In the genomic region with DNA sequence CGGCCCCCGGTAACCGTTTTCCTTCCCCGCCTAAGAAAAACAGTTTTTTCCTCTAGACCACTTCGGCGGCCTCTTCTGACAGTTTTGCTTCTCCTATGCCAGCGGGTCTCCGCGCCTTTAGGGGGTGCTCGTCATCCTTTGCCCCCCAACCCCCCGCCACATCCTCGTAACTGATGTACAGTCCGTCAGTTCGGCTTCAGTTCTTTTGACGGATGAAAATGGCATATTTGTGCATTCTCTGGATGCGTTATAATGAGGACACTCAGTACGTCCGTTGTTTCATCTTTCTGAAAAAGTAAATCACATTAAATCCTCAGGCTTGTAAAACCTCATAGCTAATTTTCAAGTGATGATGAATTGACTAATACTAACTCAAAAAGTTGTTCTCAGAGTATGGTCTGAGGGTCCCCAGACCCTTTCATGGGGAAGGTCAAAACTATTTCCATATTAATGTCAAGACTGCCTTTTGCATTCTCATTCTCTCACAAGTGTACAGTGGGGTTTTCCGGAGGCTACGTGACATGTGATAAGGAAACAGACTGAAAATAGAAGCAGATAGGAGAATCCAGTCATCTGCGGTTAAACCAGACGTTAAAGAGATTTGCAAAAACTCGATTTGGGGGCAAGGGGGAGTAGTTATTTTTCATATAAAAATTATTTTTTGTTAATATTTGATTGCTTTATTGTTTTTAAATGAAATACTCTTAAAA, we compare ENCODE assay signal across 8 cellular contexts. TPM values are rescaled to one million over a fixed set of nuclear protein-coding genes. Genes with fewer than 3 reads are reported as not detected.
DNase-seq lines count a peak whose midpoint lies in the region; ATAC-seq, FAIRE-seq and TF ChIP-seq lines count a peak whose summit lies in the region.

No MANE protein-coding gene starts in this region.

- H3K4me1 ChIP-seq in cardiac muscle cell (ENCODE audit: low read depth) (peaks cover 38% of the 10 kb centered on the region), rectal smooth muscle tissue (ENCODE audit: control insufficient read depth, insufficient read depth, low read length) (peaks cover 7% of the 10 kb centered on the region)

- H3K36me3 ChIP-seq in cardiac muscle cell, result no peaks in the 10 kb centered on the region
- H3K36me3 ChIP-seq in rectal smooth muscle tissue (ENCODE audit: control insufficient read depth, insufficient read depth, low read length), result no peaks in the 10 kb centered on the region

- H3K9ac ChIP-seq in rectal smooth muscle tissue (ENCODE audit: low read length), result peak overlapping the region; percentile 2

- ATAC-seq in HG02678 (IDR thresholded peaks at IDR 0.05; ENCODE audit: unreplicated experiment), result peak; percentile 23

- TF ChIP-seq CTCF in GM12865 (IDR thresholded peaks at IDR 0.05; ENCODE audit: insufficient read depth, low read depth, low read length, missing control alignments) (peak; percentile 32), cardiac muscle cell (IDR thresholded peaks at IDR 0.05; ENCODE audit: low read depth, low read length) (peak; percentile 34)

- no peaks in the 10 kb centered on the region for H3K27me3 ChIP-seq in cardiac muscle cell
- H3K27me3 ChIP-seq in rectal smooth muscle tissue (ENCODE audit: control insufficient read depth, insufficient read depth, low read length), result no peaks in the 10 kb centered on the region

- H3K27ac ChIP-seq in cardiac muscle cell (peak overlapping the region; percentile 97), rectal smooth muscle tissue (ENCODE audit: low read depth, low read length) (peak overlapping the region; percentile 97)

- DNase-seq in GM12865 (ENCODE audit: low read depth) (peak; percentile 50), NCI-H226 (peak; percentile 60), cardiac muscle cell (ENCODE audit: low read depth in 1 of 2, low spot score in 1 of 2) (peak; percentile 27 to 42), posterior vena cava (ENCODE audit: low spot score) (no peak)
- DNase-seq in activated naive CD4-positive, alpha-beta T cell treated with Interleukin-2 at 50 U/mL for 16 hours, result peak; percentile 45

- H3K4me3 ChIP-seq in GM12865 (ENCODE audit: low read depth, low read length), result peak overlapping the region; percentile 71
- H3K4me3 ChIP-seq in cardiac muscle cell, result peak overlapping the region; percentile 92
- peak overlapping the region; percentile 90 for H3K4me3 ChIP-seq in rectal smooth muscle tissue (ENCODE audit: low read length)

- FAIRE-seq in A204.1 (lab: Jason Lieb, UNC), result peak; percentile 53

- no peaks in the 10 kb centered on the region for H3K9me3 ChIP-seq in cardiac muscle cell (ENCODE audit: low read depth)

- intact Hi-C loops in posterior vena cava (cut with DNase I), result no loop called here

RNA-seq across cellular contexts. Expression of a gene that starts 0.8 kb away (rescaled TPM):
- total RNA-seq in cardiac muscle cell, result 359 and 671 TPM in 2 replicates
- polyA plus RNA-seq in cardiac muscle cell, result 214 and 271 TPM in 2 replicates
- total RNA-seq in posterior vena cava, result 100 to 1,000 TPM; 281 to 331 TPM

RNA-seq across cellular contexts. Expression of a gene that starts 53.7 kb away (rescaled TPM):
- total RNA-seq in cardiac muscle cell, result 8.1 and 9.3 TPM in 2 replicates
- polyA plus RNA-seq in cardiac muscle cell, result 5.8 TPM in 2 replicates
- total RNA-seq in posterior vena cava, result 10 to 100 TPM in 1 of 2 donors, 1 to 10 TPM in 1; 4.9 to 14.6 TPM
